Comparison of ENCODE assay signal across 16 cellular contexts in the genomic region with DNA sequence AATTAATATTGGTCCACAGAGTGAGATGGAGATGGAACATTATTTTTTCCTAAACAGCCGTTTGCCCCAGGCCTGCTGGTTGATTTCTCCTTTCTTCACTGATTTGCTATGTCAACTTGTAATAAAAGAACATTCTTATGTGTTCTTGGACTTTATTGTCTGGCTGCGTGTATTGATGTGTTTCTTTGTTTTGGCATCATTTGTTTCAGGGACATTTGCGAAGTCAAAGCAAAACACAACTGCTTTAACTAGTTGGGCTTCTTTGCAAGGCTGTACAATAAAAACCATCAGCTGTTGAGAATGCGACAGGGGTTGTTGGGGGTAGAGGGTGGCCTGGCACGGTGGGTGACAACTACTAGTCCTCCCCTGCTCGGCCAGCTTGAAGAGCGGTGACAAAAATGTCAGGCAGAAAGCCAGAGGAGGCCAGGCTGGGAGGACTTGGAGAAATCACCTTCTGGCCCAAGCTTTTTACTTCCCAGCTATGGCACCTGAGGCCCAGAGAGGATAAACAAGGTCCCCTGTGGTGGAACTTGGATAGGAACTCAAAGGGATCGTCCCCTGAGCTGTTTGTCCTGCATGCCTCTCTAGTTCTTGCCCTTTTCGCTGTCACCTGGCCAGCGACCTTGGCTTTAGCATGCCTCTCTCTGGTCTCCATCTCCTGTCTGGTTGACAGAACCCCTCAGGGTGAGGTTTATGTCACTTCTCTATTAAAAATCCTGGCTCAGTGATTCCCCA.
DNase-seq lines count a peak whose midpoint lies in the region; FAIRE-seq and TF ChIP-seq lines count a peak whose summit lies in the region.
"Had no signal": no experiment of that assay in that cellular context is flagged by ENCODE, and none has a peak within 500 bp of the region (broad histone marks: within the 10 kb centered on the region; RNA-seq: fewer than 3 reads in every experiment).

No MANE protein-coding gene starts in this region.

- H3K27me3 Mint-ChIP-seq in Caco-2 (ENCODE audit: insufficient read depth, unreplicated experiment), result no peaks in the 10 kb centered on the region
- peaks cover 2% of the 10 kb centered on the region for H3K27me3 Mint-ChIP-seq in activated CD4-positive, alpha-beta memory T cell treated with anti-CD3 and anti-CD28 coated beads, Interleukin-2, amount 10 ng/mL, durations not matched to agents 7 days and 5 days
- H3K27me3 Mint-ChIP-seq: B cell had no signal

- H3K36me3 Mint-ChIP-seq in Caco-2 (ENCODE audit: insufficient read depth, unreplicated experiment), result no peaks in the 10 kb centered on the region
- no peaks in the 10 kb centered on the region for H3K36me3 Mint-ChIP-seq in activated CD4-positive, alpha-beta memory T cell treated with anti-CD3 and anti-CD28 coated beads, Interleukin-2, amount 10 ng/mL, durations not matched to agents 7 days and 5 days (ENCODE audit: low read depth)
- H3K36me3 Mint-ChIP-seq: CD8-positive, alpha-beta T cell had no signal

- H3K4me3 ChIP-seq in Caco-2 (ENCODE audit: low read depth, low read length), result no peak overlapping the region
- H3K4me3 ChIP-seq: GM23248 had no signal

- peak overlapping the region; percentile 59 for H3K27ac Mint-ChIP-seq in Caco-2 (ENCODE audit: unreplicated experiment)
- H3K27ac Mint-ChIP-seq in activated CD4-positive, alpha-beta memory T cell treated with anti-CD3 and anti-CD28 coated beads, Interleukin-2, amount 10 ng/mL, durations not matched to agents 7 days and 5 days, result no peak overlapping the region
- H3K27ac Mint-ChIP-seq: B cell; CD8-positive, alpha-beta T cell had no signal

- intact Hi-C loops in Caco-2 (cut with micrococcal nuclease; ENCODE audit: unreplicated experiment), result no loop called here
- intact Hi-C loops in posterior vena cava (cut with DNase I), result no loop called here

- H3K4me3 Mint-ChIP-seq in Caco-2 (ENCODE audit: unreplicated experiment), result no peak overlapping the region
- no peak overlapping the region for H3K4me3 Mint-ChIP-seq in activated CD4-positive, alpha-beta memory T cell treated with anti-CD3 and anti-CD28 coated beads, Interleukin-2, amount 10 ng/mL, durations not matched to agents 7 days and 5 days
- H3K4me3 Mint-ChIP-seq: B cell; CD8-positive, alpha-beta T cell had no signal

- no peaks in the 10 kb centered on the region for H3K36me3 ChIP-seq in Caco-2 (ENCODE audit: control insufficient read depth, insufficient read depth, low read length)

- TF ChIP-seq CTCF in 22Rv1 (IDR thresholded peaks at IDR 0.05) (no peak), Caco-2 (IDR thresholded peaks at IDR 0.05; ENCODE audit: insufficient read depth in 1 of 2, low read depth in 1 of 2, low read length in 1 of 2, severe bottlenecking in 1 of 2, unreplicated experiment in 1 of 2) (no peak)

- no peaks in the 10 kb centered on the region for H3K27me3 ChIP-seq in Caco-2 (replicated peaks; ENCODE audit: control insufficient read depth, insufficient read depth, low read length)

- FAIRE-seq in endometrium (lab: Jason Lieb, UNC), result peak; percentile 97

- DNase-seq in Caco-2 (peak in 1 of 2 experiments; percentile 16), posterior vena cava (ENCODE audit: low spot score) (peak; percentile 74), NCI-H1105 (lab: John Stamatoyannopoulos, UW) (no peak), NCI-H1092 treated with DMSO at 0.1 percent for 48 hours (lab: John Stamatoyannopoulos, UW) (no peak)
- no peak for DNase-seq in activated CD4-positive, alpha-beta memory T cell treated with anti-CD3 and anti-CD28 coated beads, Interleukin-2, amount 10 ng/mL, durations not matched to agents 7 days and 5 days
- DNase-seq: CD8-positive, alpha-beta T cell; DMS 273 treated with DMSO at 0.1 percent for 48 hours; GM23248; IMR-90; Kasumi-1; NCI-H345; NCI-H774; SHP77 had no signal

- BruUV-seq in Caco-2 (replicated peaks; lab: Mats Ljungman, UMichigan), result no TSS peak

- peaks cover 21% of the 10 kb centered on the region for H3K4me1 Mint-ChIP-seq in Caco-2 (ENCODE audit: low read depth, unreplicated experiment)
- no peaks in the 10 kb centered on the region for H3K4me1 Mint-ChIP-seq in activated CD4-positive, alpha-beta memory T cell treated with anti-CD3 and anti-CD28 coated beads, Interleukin-2, amount 10 ng/mL, durations not matched to agents 7 days and 5 days
- H3K4me1 Mint-ChIP-seq: B cell had no signal

- CTCF ChIA-PET in Caco-2 (lab: Charles Lee), result interaction anchor here (0.6 to 1.3 kb wide), 2 partner anchors 14 to 172 kb away, joined by 3 to 5 read pairs; no protein-coding TSS in a partner anchor
- CTCF ChIA-PET in activated CD4-positive, alpha-beta memory T cell treated with anti-CD3 and anti-CD28 coated beads, Interleukin-2, amount 10 ng/mL, durations not matched to agents 7 days and 5 days (lab: Charles Lee), result no interaction called here

- no peaks in the 10 kb centered on the region for H3K9me3 ChIP-seq in Caco-2

- no peaks in the 10 kb centered on the region for H3K9me3 Mint-ChIP-seq in Caco-2 (ENCODE audit: unreplicated experiment)
- no peaks in the 10 kb centered on the region for H3K9me3 Mint-ChIP-seq in activated CD4-positive, alpha-beta memory T cell treated with anti-CD3 and anti-CD28 coated beads, Interleukin-2, amount 10 ng/mL, durations not matched to agents 7 days and 5 days
- H3K9me3 Mint-ChIP-seq: CD8-positive, alpha-beta T cell had no signal

- H3K27ac ChIP-seq in 22Rv1, result peak overlapping the region; percentile 63
- H3K27ac ChIP-seq: GM23248 had no signal

- peaks cover 15% of the 10 kb centered on the region for H3K4me1 ChIP-seq in Caco-2

- POLR2A ChIA-PET in Caco-2 (lab: Charles Lee), result no interaction called here
- POLR2A ChIA-PET in activated CD4-positive, alpha-beta memory T cell treated with anti-CD3 and anti-CD28 coated beads, Interleukin-2, amount 10 ng/mL, durations not matched to agents 7 days and 5 days (lab: Charles Lee), result interaction anchor here (1.0 kb wide), 1 partner anchor 13 kb away, joined by 3 read pairs; no protein-coding TSS in a partner anchor
